Comparison of ENCODE assay signal across 21 cellular contexts in genomic region chr4:147877308-147877771, GRCh38.
"Had no signal": no experiment of that assay in that cellular context is flagged by ENCODE, and none has a peak within 500 bp of the region (broad histone marks: within the 10 kb centered on the region; RNA-seq: fewer than 3 reads in every experiment).

No MANE protein-coding gene starts in this region.

- H3K4me3 Mint-ChIP-seq: naive thymus-derived CD4-positive, alpha-beta T cell; nephron; stimulated activated naive B cell treated with anti-CD40 and anti-IgM and Interleukin-4, amounts not matched to agents 10 μg/mL and 1 μg/mL and 100 μg/mL, for 72 hours; stimulated activated naive CD8-positive, alpha-beta T cell treated with anti-CD3 and anti-CD28 coated beads, Interleukin-15, Interleukin-2, amounts not matched to agents 100 ng/mL and 50 ng/mL, for 24 hours had no signal

- H3K27me3 Mint-ChIP-seq: naive thymus-derived CD4-positive, alpha-beta T cell; stimulated activated naive B cell treated with anti-CD40 and anti-IgM and Interleukin-4, amounts not matched to agents 10 μg/mL and 1 μg/mL and 100 μg/mL, for 72 hours; stimulated activated naive CD8-positive, alpha-beta T cell treated with anti-CD3 and anti-CD28 coated beads, Interleukin-15, Interleukin-2, amounts not matched to agents 100 ng/mL and 50 ng/mL, for 24 hours had no signal

- H3K9me3 Mint-ChIP-seq: naive thymus-derived CD4-positive, alpha-beta T cell; nephron; stimulated activated naive B cell treated with anti-CD40 and anti-IgM and Interleukin-4, amounts not matched to agents 10 μg/mL and 1 μg/mL and 100 μg/mL, for 72 hours; stimulated activated naive CD8-positive, alpha-beta T cell treated with anti-CD3 and anti-CD28 coated beads, Interleukin-15, Interleukin-2, amounts not matched to agents 100 ng/mL and 50 ng/mL, for 24 hours had no signal

- ATAC-seq: esophagus mucosa; gastrocnemius medialis; naive thymus-derived CD4-positive, alpha-beta T cell; psoas muscle; stimulated activated naive B cell treated with anti-CD40 and anti-IgM and Interleukin-4, amounts not matched to agents 10 μg/mL and 1 μg/mL and 100 μg/mL, for 72 hours had no signal

- DNase-seq: cortex of kidney; foreskin fibroblast; gastrocnemius medialis; head of caudate nucleus; mesenchymal stem cell; midbrain; naive thymus-derived CD4-positive, alpha-beta T cell; nucleus accumbens; ovary; posterior cingulate gyrus; psoas muscle; right cardiac atrium; stimulated activated CD4-positive, alpha-beta T cell treated with anti-CD3 and anti-CD28 coated beads, Interleukin-15, amount 100 ng/mL, for 24 hours; stimulated activated CD4-positive, alpha-beta T cell treated with anti-CD3 and anti-CD28 coated beads, Interleukin-2, amount 100 ng/mL, for 48 hours; stimulated activated naive B cell treated with anti-CD40 and anti-IgM and Interleukin-4, amounts not matched to agents 10 μg/mL and 1 μg/mL and 100 μg/mL, for 72 hours; upper lobe of left lung had no signal

- H3K36me3 Mint-ChIP-seq: stimulated activated naive B cell treated with anti-CD40 and anti-IgM and Interleukin-4, amounts not matched to agents 10 μg/mL and 1 μg/mL and 100 μg/mL, for 72 hours had no signal

- H3K9me3 ChIP-seq: gastrocnemius medialis, ovary, psoas muscle, thoracic aorta, tibial nerve, upper lobe of left lung had no signal

- H3K27ac Mint-ChIP-seq: naive thymus-derived CD4-positive, alpha-beta T cell; nephron; stimulated activated naive B cell treated with anti-CD40 and anti-IgM and Interleukin-4, amounts not matched to agents 10 μg/mL and 1 μg/mL and 100 μg/mL, for 72 hours; stimulated activated naive CD8-positive, alpha-beta T cell treated with anti-CD3 and anti-CD28 coated beads, Interleukin-15, Interleukin-2, amounts not matched to agents 100 ng/mL and 50 ng/mL, for 24 hours had no signal

- H3K4me1 Mint-ChIP-seq: nephron; stimulated activated naive B cell treated with anti-CD40 and anti-IgM and Interleukin-4, amounts not matched to agents 10 μg/mL and 1 μg/mL and 100 μg/mL, for 72 hours had no signal
